ENCODE assay signal across 1 cellular context in the genomic region with DNA sequence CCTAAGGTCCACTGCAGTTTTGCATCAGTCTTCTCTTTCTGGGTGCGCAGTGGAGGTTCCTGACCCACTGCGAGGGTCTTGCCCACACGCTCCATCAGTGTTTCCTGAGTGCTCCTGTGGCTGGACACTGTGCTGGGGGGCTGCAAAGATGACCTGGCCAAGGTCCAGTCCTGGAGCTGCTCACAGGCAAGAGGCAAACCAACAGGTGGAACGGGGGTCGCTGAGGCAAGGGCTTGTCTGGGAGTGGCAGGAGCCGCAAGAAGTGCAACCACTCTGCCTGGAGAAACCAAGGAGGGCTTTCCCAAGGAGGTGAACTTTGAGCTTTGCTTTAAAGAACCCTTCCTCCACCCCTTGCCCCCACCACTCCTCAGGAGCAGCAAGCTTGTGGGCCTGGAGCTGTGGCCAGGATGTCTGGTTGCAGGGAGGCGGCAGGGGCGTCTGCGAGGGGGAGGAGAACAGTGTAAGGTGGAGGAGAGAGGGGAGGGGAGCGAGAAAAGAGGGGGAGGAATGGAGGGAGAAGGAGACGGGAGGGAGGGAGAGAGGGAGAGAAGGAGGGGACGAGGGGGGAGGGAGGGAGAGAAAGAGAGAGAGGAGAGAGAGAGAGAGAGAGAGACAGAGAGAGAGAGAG.
A peak's percentile ranks its signal among the peaks of the same experiment; 100 is the strongest.
TF ChIP-seq lines count a peak whose summit lies in the region.

No MANE protein-coding gene starts in this region.

TF ChIP-seq in A549, 52 proteins besides CTCF, POLR2A, EP300 and RAD21 (continued from another document):
- TF ChIP-seq ATOH8 (CRISPR knock-in tag; IDR thresholded peaks at IDR 0.05; ENCODE audit: low read depth): no peak
- TF ChIP-seq ZFP36 (IDR thresholded peaks at IDR 0.05; ENCODE audit: borderline replicate concordance, partially characterized antibody): peak; percentile 57
